In genomic region chr22:25353516-25354445, GRCh38 we compare ENCODE assay signal across 24 cellular contexts.
DNase-seq lines count a peak whose midpoint lies in the region; ATAC-seq, FAIRE-seq and TF ChIP-seq lines count a peak whose summit lies in the region.
"Had no signal": no experiment of that assay in that cellular context is flagged by ENCODE, and none has a peak within 500 bp of the region (broad histone marks: within the 10 kb centered on the region; RNA-seq: fewer than 3 reads in every experiment).

No MANE protein-coding gene starts in this region.

- H3K4me3 ChIP-seq in neuronal stem cell (ENCODE audit: low read length in 2 of 2) (no peak overlapping the region), psoas muscle (no peak overlapping the region)
- H3K4me3 ChIP-seq: BLaER1 treated with 17β-estradiol and CSF1 and Interleukin-3, amounts not matched to agents 10 nM and 100 nM; SJSA1 had no signal

- no peaks in the 10 kb centered on the region for H3K27me3 ChIP-seq in neuronal stem cell (ENCODE audit: control insufficient read depth in 3 of 3, insufficient read depth in 3 of 3, low read depth in 1 of 3, low read length in 3 of 3)
- H3K27me3 ChIP-seq in psoas muscle (ENCODE audit: insufficient read depth in 3 of 3, low read length in 2 of 3): no peaks in the 10 kb centered on the region
- H3K27me3 ChIP-seq: BLaER1 treated with 17β-estradiol and CSF1 and Interleukin-3, amounts not matched to agents 10 nM and 100 nM; SJSA1 had no signal

- peaks cover 13% of the 10 kb centered on the region for H3K36me3 Mint-ChIP-seq in glutamatergic neuron (ENCODE audit: unreplicated experiment)

- no peak overlapping the region for H2BK12ac ChIP-seq in neuronal stem cell (ENCODE audit: low read length)

- peaks cover 9% of the 10 kb centered on the region for H3K27me3 Mint-ChIP-seq in glutamatergic neuron (ENCODE audit: unreplicated experiment)
- H3K27me3 Mint-ChIP-seq: CD4-positive, alpha-beta memory T cell had no signal

- H3K27ac ChIP-seq in neuronal stem cell (replicated peaks; ENCODE audit: low read length) (no peak overlapping the region), psoas muscle (no peak overlapping the region)
- H3K27ac ChIP-seq: BLaER1 treated with 17β-estradiol and CSF1 and Interleukin-3, amounts not matched to agents 10 nM and 100 nM; KMS-11; SJSA1 had no signal

- H3K27ac Mint-ChIP-seq in glutamatergic neuron (ENCODE audit: unreplicated experiment): no peak overlapping the region

- peaks cover 5% of the 10 kb centered on the region for H3K9me3 Mint-ChIP-seq in glutamatergic neuron (ENCODE audit: unreplicated experiment)
- H3K9me3 Mint-ChIP-seq: CD4-positive, alpha-beta memory T cell had no signal

- no peak overlapping the region for H2BK15ac ChIP-seq in neuronal stem cell (ENCODE audit: low read length)

- DNase-seq in cardiac septum (ENCODE audit: low spot score): peak; percentile 67
- DNase-seq in left ventricle myocardium superior: no peak
- peak; percentile 10 for DNase-seq in glutamatergic neuron
- DNase-seq in neuronal stem cell (ENCODE audit: low spot score): no peak
- DNase-seq in urothelium cell line (ENCODE audit: low spot score): no peak
- DNase-seq in NCI-H748 treated with DMSO at 0.1 percent for 48 hours (lab: John Stamatoyannopoulos, UW): no peak
- no peak for DNase-seq in psoas muscle
- DNase-seq in kidney tubule cell (ENCODE audit: low spot score): no peak
- DNase-seq: Caco-2; CD4-positive, alpha-beta memory T cell; DMS 273 treated with DMSO at 0.1 percent for 48 hours; DMS79 treated with DMSO at 0.1 percent for 48 hours; GOT3; IMR-90; NCI-H1105; NCI-H2029 treated with DMSO at 0.1 percent for 48 hours; NCI-H345; NCI-H524; NCI-H82 had no signal

- intact Hi-C loops in cardiac septum (cut with DNase I) (no loop called here), left ventricle myocardium superior (cut with micrococcal nuclease) (no loop called here), psoas muscle (cut with DNase I) (loop anchor here in 1 of 2 donors (5.0 kb wide), 1 partner anchor 266 kb away; no protein-coding TSS in a partner anchor)

- ATAC-seq in left ventricle myocardium superior: no peak
- no peak for ATAC-seq in psoas muscle
- ATAC-seq: HCT116 had no signal

- no CpG with 5 or more reads among the region's 22 CpGs for WGBS in neuronal stem cell (ENCODE audit: extremely low coverage in 2 of 2, insufficient read length in 2 of 2, insufficient replicate concordance in 1 of 2), 2 donors
- 93 to 94% (median 94%) methylated on average over 22 of the region's 22 CpGs for WGBS in psoas muscle, 3 donors

- FAIRE-seq in urothelium cell line (lab: Jason Lieb, UNC): peak; percentile 82
- FAIRE-seq: RCC 7860 had no signal

- H4K8ac ChIP-seq in neuronal stem cell (ENCODE audit: low read depth, low read length): no peak overlapping the region

- TF ChIP-seq CTCF in glutamatergic neuron (IDR thresholded peaks at IDR 0.05; ENCODE audit: partially characterized antibody, unreplicated experiment): no peak
- no peak for TF ChIP-seq CTCF in psoas muscle (IDR thresholded peaks at IDR 0.05)

- H3K4ac ChIP-seq in neuronal stem cell (ENCODE audit: low read length): no peak overlapping the region

- no peak overlapping the region for H2BK120ac ChIP-seq in neuronal stem cell (ENCODE audit: low read depth, low read length)

- no peaks in the 10 kb centered on the region for H3K79me1 ChIP-seq in neuronal stem cell (ENCODE audit: low read depth, low read length)

- H3K4me1 ChIP-seq in neuronal stem cell (ENCODE audit: control insufficient read depth in 2 of 2, insufficient read depth in 1 of 2, low read depth in 1 of 2, low read length in 2 of 2) (no peaks in the 10 kb centered on the region), psoas muscle (no peaks in the 10 kb centered on the region)
- H3K4me1 ChIP-seq: Caco-2, SJSA1 had no signal

- H2BK5ac ChIP-seq in neuronal stem cell (ENCODE audit: low read length): no peak overlapping the region

- no peak overlapping the region for H2AFZ ChIP-seq in neuronal stem cell (ENCODE audit: low read length)

- no peak overlapping the region for H3K23ac ChIP-seq in neuronal stem cell (ENCODE audit: low read depth, low read length, poor library complexity)

- H3K36me3 ChIP-seq in neuronal stem cell (replicated peaks in 1 of 2; ENCODE audit: control insufficient read depth in 2 of 2, insufficient read depth in 2 of 2, low read length in 2 of 2) (peaks cover 12 to 31% of the 10 kb centered on the region in 2 donors), psoas muscle (ENCODE audit: insufficient read depth in 1 of 2, low read depth in 1 of 2) (peaks cover 0 to 61% of the 10 kb centered on the region in 2 donors)

- no peak overlapping the region for H3K18ac ChIP-seq in neuronal stem cell (ENCODE audit: low read length)

- H3K9me3 ChIP-seq in neuronal stem cell (replicated peaks in 1 of 2; ENCODE audit: control insufficient read depth in 2 of 2, insufficient read depth in 1 of 2, low read depth in 1 of 2, low read length in 2 of 2): no peaks in the 10 kb centered on the region
- no peaks in the 10 kb centered on the region for H3K9me3 ChIP-seq in psoas muscle
- H3K9me3 ChIP-seq: BLaER1 treated with 17β-estradiol and CSF1 and Interleukin-3, amounts not matched to agents 10 nM and 100 nM; Caco-2; SJSA1 had no signal

- H2AK5ac ChIP-seq in neuronal stem cell (ENCODE audit: low read depth, low read length): no peak overlapping the region

- no peak overlapping the region for H4K91ac ChIP-seq in neuronal stem cell (ENCODE audit: low read depth, low read length, poor library complexity)

- no peak overlapping the region for H3K4me3 Mint-ChIP-seq in glutamatergic neuron (ENCODE audit: unreplicated experiment)
- H3K4me3 Mint-ChIP-seq: CD4-positive, alpha-beta memory T cell had no signal

- peak overlapping the region; percentile 63 for H3K14ac ChIP-seq in neuronal stem cell (ENCODE audit: low read length)

- H3K9ac ChIP-seq in neuronal stem cell (ENCODE audit: low read depth, low read length, poor library complexity): no peak overlapping the region
- H3K9ac ChIP-seq: BLaER1 treated with 17β-estradiol and CSF1 and Interleukin-3, amounts not matched to agents 10 nM and 100 nM; KMS-11 had no signal

- no peaks in the 10 kb centered on the region for H3K4me1 Mint-ChIP-seq in glutamatergic neuron (ENCODE audit: low read depth, unreplicated experiment)

- no peak overlapping the region for H3K4me2 ChIP-seq in neuronal stem cell (ENCODE audit: insufficient read depth, low read length, poor library complexity, severe bottlenecking)
- H3K4me2 ChIP-seq: BLaER1 treated with 17β-estradiol and CSF1 and Interleukin-3, amounts not matched to agents 10 nM and 100 nM; KMS-11 had no signal

Comparison
In these comparisons a context has a peak if more than half of its experiments do, and no peak if none do; other contexts are left out.
1. DNase-seq: peak in cardiac septum (single experiment) and glutamatergic neuron (single experiment); none in left ventricle myocardium superior (single experiment), neuronal stem cell (single experiment), urothelium cell line (single experiment), NCI-H748 treated with DMSO at 0.1 percent for 48 hours (single experiment), psoas muscle (0 of 2) and kidney tubule cell (single experiment).